16 cellular contexts compared by ENCODE assay signal in the genomic region with DNA sequence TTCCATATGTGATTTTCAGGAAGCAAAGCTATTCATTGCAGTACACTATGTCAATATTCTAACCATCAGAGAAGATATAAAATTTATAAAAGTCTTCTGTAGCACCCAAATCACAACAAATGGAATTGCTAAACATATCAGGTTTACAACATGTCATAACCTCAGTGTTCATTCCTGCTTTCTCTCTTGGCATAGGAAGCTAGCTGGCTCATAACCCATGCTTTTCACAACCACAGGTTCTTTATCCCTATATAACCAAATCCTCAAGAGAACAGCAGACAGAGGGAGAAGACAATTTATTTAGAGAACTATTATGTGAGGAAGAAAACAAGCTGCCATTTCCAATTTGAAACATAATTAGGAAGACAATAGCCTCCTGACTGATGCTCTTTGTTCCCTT.
DNase-seq lines count a peak whose midpoint lies in the region; ATAC-seq and TF ChIP-seq lines count a peak whose summit lies in the region.
"Had no signal": no experiment of that assay in that cellular context is flagged by ENCODE, and none has a peak within 500 bp of the region (broad histone marks: within the 10 kb centered on the region; RNA-seq: fewer than 3 reads in every experiment).

No MANE protein-coding gene starts in this region.

- no peak overlapping the region for H3K27ac Mint-ChIP-seq in neural progenitor cell
- H3K27ac Mint-ChIP-seq: CD14-positive monocyte; CD8-positive, alpha-beta T cell; GM23338 had no signal

- no peaks in the 10 kb centered on the region for H3K9me3 ChIP-seq in neural progenitor cell (ENCODE audit: low read depth)

- no peak overlapping the region for H3K4me3 ChIP-seq in neural progenitor cell
- H3K4me3 ChIP-seq: GM23338 had no signal

- peak overlapping the region; percentile 4 for H3K4me2 ChIP-seq in neural progenitor cell
- H3K4me2 ChIP-seq: GM23338 had no signal

- no peak overlapping the region for H3K27ac ChIP-seq in neural progenitor cell
- H3K27ac ChIP-seq: 22Rv1 had no signal

- no peaks in the 10 kb centered on the region for H3K4me1 Mint-ChIP-seq in neural progenitor cell
- H3K4me1 Mint-ChIP-seq: CD14-positive monocyte had no signal

- no peaks in the 10 kb centered on the region for H4K20me1 ChIP-seq in neural progenitor cell (ENCODE audit: low read depth)

- H2AFZ ChIP-seq in neural progenitor cell (replicated peaks): no peak overlapping the region
- H2AFZ ChIP-seq: GM23338 had no signal

- no peak for TF ChIP-seq CTCF in neural progenitor cell (IDR thresholded peaks at IDR 0.05)

- peak; percentile 11 for DNase-seq in NCI-H1105 treated with DMSO at 0.1 percent for 48 hours (lab: John Stamatoyannopoulos, UW)
- DNase-seq in NCI-H1105 (lab: John Stamatoyannopoulos, UW): no peak
- DNase-seq in HCEC 1CT: peak; percentile 43
- peak; percentile 73 for DNase-seq in fibroblast of gingiva (ENCODE audit: low read depth)
- no peak for DNase-seq in neural progenitor cell (ENCODE audit: low spot score)
- no peak for DNase-seq in GM19238 (ENCODE audit: insufficient read length, low spot score)
- no peak for DNase-seq in stimulated activated CD4-positive, alpha-beta T cell treated with anti-CD3 and anti-CD28 coated beads, Interleukin-12 subunit alpha, Interleukin-12 subunit beta, amount 100 ng/mL, for 4 hours
- DNase-seq: CD8-positive, alpha-beta T cell; COR-L47; DND-41; GDM1; H7 had no signal

- H3F3A ChIP-seq in neural progenitor cell (ENCODE audit: low read depth): no peaks in the 10 kb centered on the region

- peaks cover 12% of the 10 kb centered on the region for H3K4me1 ChIP-seq in neural progenitor cell

- H3K36me3 Mint-ChIP-seq in neural progenitor cell: no peaks in the 10 kb centered on the region
- H3K36me3 Mint-ChIP-seq: CD14-positive monocyte; CD8-positive, alpha-beta T cell had no signal

- H3K79me2 ChIP-seq in neural progenitor cell (ENCODE audit: low read depth): no peaks in the 10 kb centered on the region

- no peak for ATAC-seq in HG03457 (IDR thresholded peaks at IDR 0.05; ENCODE audit: unreplicated experiment)
- ATAC-seq: CD8-positive, alpha-beta T cell; GM23338 had no signal

- no peak overlapping the region for H3K9ac ChIP-seq in neural progenitor cell

- H3K36me3 ChIP-seq in neural progenitor cell: no peaks in the 10 kb centered on the region

- no peaks in the 10 kb centered on the region for H3K27me3 ChIP-seq in neural progenitor cell

- peaks cover 2% of the 10 kb centered on the region for H3K27me3 Mint-ChIP-seq in neural progenitor cell (ENCODE audit: insufficient read depth, low read depth)

- H3K4me3 Mint-ChIP-seq in neural progenitor cell: no peak overlapping the region
- H3K4me3 Mint-ChIP-seq: CD14-positive monocyte; CD8-positive, alpha-beta T cell; GM23338 had no signal

- no peaks in the 10 kb centered on the region for H3K9me3 Mint-ChIP-seq in neural progenitor cell
- H3K9me3 Mint-ChIP-seq: GM23338 had no signal

Comparison
In these comparisons a context has a peak if more than half of its experiments do, and no peak if none do; other contexts are left out.
1. DNase-seq: peak in NCI-H1105 treated with DMSO at 0.1 percent for 48 hours (single experiment), HCEC 1CT (single experiment) and fibroblast of gingiva (single experiment); none in NCI-H1105 (single experiment), neural progenitor cell (single experiment), GM19238 (single experiment) and stimulated activated CD4-positive, alpha-beta T cell treated with anti-CD3 and anti-CD28 coated beads, Interleukin-12 subunit alpha, Interleukin-12 subunit beta, amount 100 ng/mL, for 4 hours (single experiment).